In genomic region chr10:85147346-85148250, GRCh38 we compare ENCODE assay signal across 21 cellular contexts.
"Had no signal": no experiment of that assay in that cellular context is flagged by ENCODE, and none has a peak within 500 bp of the region (broad histone marks: within the 10 kb centered on the region; RNA-seq: fewer than 3 reads in every experiment).

No MANE protein-coding gene starts in this region.

- H3K4me3 Mint-ChIP-seq: activated T-helper 17 cell treated with anti-CD3 and anti-CD28 coated beads, Interleukin-2, amount 50 U/mL, for 72 hours; naive thymus-derived CD4-positive, alpha-beta T cell; neural crest cell; T-cell had no signal

- H3K27me3 Mint-ChIP-seq: activated T-helper 17 cell treated with anti-CD3 and anti-CD28 coated beads, Interleukin-2, amount 50 U/mL, for 72 hours; naive thymus-derived CD4-positive, alpha-beta T cell; T-cell had no signal

- H3K4me1 Mint-ChIP-seq: activated T-helper 17 cell treated with anti-CD3 and anti-CD28 coated beads, Interleukin-2, amount 50 U/mL, for 72 hours; naive thymus-derived CD4-positive, alpha-beta T cell; T-cell had no signal

- ATAC-seq: activated naive CD4-positive, alpha-beta T cell treated with anti-CD3 and anti-CD28 coated beads, Interleukin-2, amount 50 U/mL, for 72 hours; activated T-helper 17 cell treated with anti-CD3 and anti-CD28 coated beads, Interleukin-2, amount 50 U/mL, for 72 hours; left ventricle myocardium superior; naive thymus-derived CD4-positive, alpha-beta T cell; T-cell had no signal

- H3K4me3 ChIP-seq: ascending aorta, hepatocyte, sigmoid colon, testis had no signal

- H3K4me1 ChIP-seq: ascending aorta, sigmoid colon, testis had no signal

- H3K27ac ChIP-seq: ascending aorta, brain microvascular endothelial cell, hepatocyte, sigmoid colon, testis had no signal

- H3K36me3 Mint-ChIP-seq: activated naive CD4-positive, alpha-beta T cell treated with anti-CD3 and anti-CD28 coated beads, Interleukin-2, amount 50 U/mL, for 72 hours; naive thymus-derived CD4-positive, alpha-beta T cell; T-cell had no signal

- DNase-seq: activated T-cell treated with anti-CD3 and anti-CD28 coated beads, Interleukin-2, amount 50 U/mL, for 1 hour; brain microvascular endothelial cell; dermis blood vessel endothelial cell; effector CD8-positive, alpha-beta T cell; foreskin melanocyte; kidney glomerular epithelial cell; left ventricle myocardium superior; naive thymus-derived CD4-positive, alpha-beta T cell; posterior cingulate gyrus; sigmoid colon; stimulated activated CD4-positive, alpha-beta T cell treated with anti-CD3 and anti-CD28 coated beads, Interleukin-2, amount 100 ng/mL, for 48 hours; stimulated activated CD8-positive, alpha-beta memory T cell treated with anti-CD3 and anti-CD28 coated beads, Interleukin-4, amount 100 ng/mL, for 48 hours; stimulated activated naive CD4-positive, alpha-beta T cell; T-cell; T-helper 9 cell; testis had no signal

- H3K27ac Mint-ChIP-seq: activated naive CD4-positive, alpha-beta T cell treated with anti-CD3 and anti-CD28 coated beads, Interleukin-2, amount 50 U/mL, for 72 hours; activated T-helper 17 cell treated with anti-CD3 and anti-CD28 coated beads, Interleukin-2, amount 50 U/mL, for 72 hours; naive thymus-derived CD4-positive, alpha-beta T cell; T-cell had no signal

- H3K27me3 ChIP-seq: ascending aorta, brain microvascular endothelial cell, hepatocyte, testis had no signal

- H3K36me3 ChIP-seq: ascending aorta, brain microvascular endothelial cell, sigmoid colon had no signal

- H3K9me3 ChIP-seq: ascending aorta, sigmoid colon, testis had no signal
